ENCODE assay signal across 19 cellular contexts in genomic region chr3:133885241-133885711, GRCh38.
"Had no signal": no experiment of that assay in that cellular context is flagged by ENCODE, and none has a peak within 500 bp of the region (broad histone marks: within the 10 kb centered on the region; RNA-seq: fewer than 3 reads in every experiment).

No MANE protein-coding gene starts in this region.

- H3K36me3 ChIP-seq: pancreas, right lobe of liver, transverse colon had no signal

- DNase-seq: activated CD4-positive, alpha-beta memory T cell treated with anti-CD3 and anti-CD28 coated beads, Interleukin-2, amount 10 ng/mL, durations not matched to agents 7 days and 5 days; activated CD4-positive, alpha-beta T cell treated with anti-CD3 and anti-CD28 coated beads, Interleukin-2, amount 10 ng/mL, durations not matched to agents 24 days and 14 days; activated effector memory CD4-positive, alpha-beta T cell treated with Interleukin-2 at 50 U/mL for 16 hours; activated naive CD4-positive, alpha-beta T cell treated with anti-CD3 and anti-CD28 coated beads, Interleukin-2, amount 10 ng/mL, durations not matched to agents 7 days and 5 days; activated T-cell treated with anti-CD3 and anti-CD28 coated beads, Interleukin-2, amount 50 U/mL, for 72 hours; amygdala; cerebellar nuclear complex; cortex of kidney; foreskin fibroblast; hypothalamus; natural killer cell; pancreas; right lobe of liver; stimulated activated CD4-positive, alpha-beta T cell treated with anti-CD3 and anti-CD28 coated beads, Interleukin-15, amount 100 ng/mL, for 24 hours; stimulated activated CD8-positive, alpha-beta memory T cell treated with anti-CD3 and anti-CD28 coated beads, Interleukin-4, amount 100 ng/mL, for 48 hours; stimulated activated naive B cell treated with anti-CD40 and anti-IgM and Interleukin-4, amounts not matched to agents 10 μg/mL and 1 μg/mL and 100 μg/mL, for 72 hours; transverse colon had no signal

- H3K9me3 ChIP-seq: pancreas, right lobe of liver, transverse colon had no signal

- H3K4me1 ChIP-seq: pancreas, right lobe of liver had no signal

- ATAC-seq: activated T-cell treated with anti-CD3 and anti-CD28 coated beads, Interleukin-2, amount 50 U/mL, for 72 hours; natural killer cell; pancreas; right lobe of liver; SK-N-SH treated with all-trans-retinoic acid at 6 μM for 48 hours; stimulated activated naive B cell treated with anti-CD40 and anti-IgM and Interleukin-4, amounts not matched to agents 10 μg/mL and 1 μg/mL and 100 μg/mL, for 72 hours had no signal

- H3K27ac ChIP-seq: pancreas, right lobe of liver, skin epidermis, transverse colon had no signal

- H3K27me3 ChIP-seq: pancreas, right lobe of liver, transverse colon had no signal

- H3K4me3 ChIP-seq: pancreas, right lobe of liver, skin epidermis, transverse colon had no signal
